Comparison of ENCODE assay signal across 8 cellular contexts in the genomic region with DNA sequence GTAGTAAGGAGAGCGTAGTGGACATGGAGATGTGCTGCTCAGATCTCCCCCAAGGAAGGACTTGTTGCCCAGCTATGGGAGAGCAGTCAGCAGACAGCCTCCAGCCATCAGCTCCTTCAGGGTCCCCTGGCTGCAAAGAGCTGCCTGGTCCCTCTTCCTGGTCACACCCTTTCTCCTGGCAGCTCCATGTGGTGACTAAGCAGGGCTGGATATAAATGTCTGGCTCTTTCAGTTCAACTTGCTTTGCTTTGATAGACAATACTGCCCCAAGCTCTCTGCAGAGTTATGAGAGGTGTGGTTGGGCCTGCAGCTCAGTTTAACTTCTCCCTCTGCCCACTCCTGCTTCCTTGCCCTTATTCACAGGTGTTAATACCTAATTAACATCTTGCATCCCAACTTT.
A peak's percentile ranks its signal among the peaks of the same experiment; 100 is the strongest.
DNase-seq lines count a peak whose midpoint lies in the region; ATAC-seq and TF ChIP-seq lines count a peak whose summit lies in the region.

No MANE protein-coding gene starts in this region.

- H3K27ac ChIP-seq in CD8-positive, alpha-beta memory T cell (ENCODE audit: low read depth, low read length): peak overlapping the region; percentile 16
- peak overlapping the region; percentile 72 to 92 (median 84) for H3K27ac ChIP-seq in esophagus squamous epithelium
- no peak overlapping the region for H3K27ac ChIP-seq in dorsolateral prefrontal cortex

- H3K36me3 ChIP-seq in CD8-positive, alpha-beta memory T cell (ENCODE audit: insufficient read depth, low read length): no peaks in the 10 kb centered on the region
- no peaks in the 10 kb centered on the region for H3K36me3 ChIP-seq in esophagus squamous epithelium

- H3K4me1 ChIP-seq in CD8-positive, alpha-beta memory T cell (ENCODE audit: insufficient read depth, low read length): peaks cover 13% of the 10 kb centered on the region
- peaks cover 43 to 67% (median 53%) of the 10 kb centered on the region in 3 donors for H3K4me1 ChIP-seq in esophagus squamous epithelium

- peak in 2 of 4 donors; percentile 29 to 33 for TF ChIP-seq POLR2A in esophagus squamous epithelium (IDR thresholded peaks at IDR 0.05)

- POLR2A ChIA-PET in CD8-positive, alpha-beta memory T cell (lab: Charles Lee): interaction anchor here (0.8 to 1.7 kb wide), 2 partner anchors 19 to 27 kb away, joined by 3 to 4 read pairs; no protein-coding TSS in a partner anchor

- ATAC-seq in omental fat pad (ENCODE audit: low FRiP score) (peak; percentile 63), HG03135 (IDR thresholded peaks at IDR 0.05; ENCODE audit: unreplicated experiment) (no peak)

- H3K4me1 Mint-ChIP-seq in CD8-positive, alpha-beta memory T cell: peaks cover 38 to 83% (median 59%) of the 10 kb centered on the region in 3 donors

- no peak for DNase-seq in CD8-positive, alpha-beta memory T cell
- peak; percentile 44 for DNase-seq in RKO (ENCODE audit: low spot score)
- DNase-seq in esophagus squamous epithelium (lab: John Stamatoyannopoulos, UW): no peak
- no peak for DNase-seq in omental fat pad (ENCODE audit: low spot score)
- DNase-seq in hippocampal formation (lab: John Stamatoyannopoulos, UW): no peak
- no peak for DNase-seq in dorsolateral prefrontal cortex
- no peak for DNase-seq in NCI-H2227 treated with DMSO at 0.1 percent for 48 hours (lab: John Stamatoyannopoulos, UW)

- H3K27me3 ChIP-seq in CD8-positive, alpha-beta memory T cell (ENCODE audit: insufficient read depth, low read length, poor library complexity, severe bottlenecking): no peaks in the 10 kb centered on the region
- H3K27me3 ChIP-seq in esophagus squamous epithelium (no peaks in the 10 kb centered on the region), dorsolateral prefrontal cortex (no peaks in the 10 kb centered on the region)

- peaks cover 0 to 3% of the 10 kb centered on the region in 2 donors for H3K27me3 Mint-ChIP-seq in CD8-positive, alpha-beta memory T cell

- no peaks in the 10 kb centered on the region for H3K9me3 ChIP-seq in CD8-positive, alpha-beta memory T cell (ENCODE audit: low read length)
- no peaks in the 10 kb centered on the region for H3K9me3 ChIP-seq in esophagus squamous epithelium

- H3K27ac Mint-ChIP-seq in CD8-positive, alpha-beta memory T cell: peak overlapping the region in 5 of 8 donors; percentile 49 to 89 (median 64)

- CTCF ChIA-PET in CD8-positive, alpha-beta memory T cell (lab: Charles Lee): interaction anchor here (0.8 to 13.8 kb wide), 6 partner anchors 10 to 267 kb away, joined by 3 to 148 read pairs (median 6); a partner anchor contains a TSS

- H3K4me3 Mint-ChIP-seq in CD8-positive, alpha-beta memory T cell: no peak overlapping the region

- WGBS in esophagus squamous epithelium, 2 donors: 55 to 85% methylated on average over 1 of the region's 1 CpG

- intact Hi-C loops in esophagus squamous epithelium (cut with DNase I): loop anchor here (5.0 to 10.0 kb wide), 2 partner anchors 78 to 265 kb away; a partner anchor contains a TSS
- intact Hi-C loops in dorsolateral prefrontal cortex (cut with DNase I): loop anchor here in 1 of 2 donors (5.0 kb wide), 3 partner anchors 38 to 252 kb away; a partner anchor contains a TSS

- H3K9me3 Mint-ChIP-seq in CD8-positive, alpha-beta memory T cell: no peaks in the 10 kb centered on the region

- H3K36me3 Mint-ChIP-seq in CD8-positive, alpha-beta memory T cell: peaks cover 0 to 30% (median 3%) of the 10 kb centered on the region in 3 donors

- TF ChIP-seq CTCF in esophagus squamous epithelium (IDR thresholded peaks at IDR 0.05): peak in 4 of 6 experiments; percentile 25 to 39 (median 34)
- no peak for TF ChIP-seq CTCF in omental fat pad (IDR thresholded peaks at IDR 0.05)
- no peak for TF ChIP-seq CTCF in dorsolateral prefrontal cortex (IDR thresholded peaks at IDR 0.05 in 54 of 56, conservative IDR thresholded peaks at IDR 0.05 in 2 of 56; ENCODE audit: low read depth in 1 of 56, partially characterized antibody in 56 of 56)

- H3K4me3 ChIP-seq in CD8-positive, alpha-beta memory T cell (ENCODE audit: low read length): no peak overlapping the region
- H3K4me3 ChIP-seq in esophagus squamous epithelium: no peak overlapping the region
- no peak overlapping the region for H3K4me3 ChIP-seq in dorsolateral prefrontal cortex

Comparison
In these comparisons a context has a peak if more than half of its experiments do, and no peak if none do; other contexts are left out.
1. H3K27ac ChIP-seq: peak in CD8-positive, alpha-beta memory T cell (single experiment) and esophagus squamous epithelium (4 of 4); none in dorsolateral prefrontal cortex (0 of 59).
2. CTCF ChIP-seq: peak in esophagus squamous epithelium (4 of 6); none in omental fat pad (0 of 3) and dorsolateral prefrontal cortex (0 of 56).